19 cellular contexts compared by ENCODE assay signal in the genomic region with DNA sequence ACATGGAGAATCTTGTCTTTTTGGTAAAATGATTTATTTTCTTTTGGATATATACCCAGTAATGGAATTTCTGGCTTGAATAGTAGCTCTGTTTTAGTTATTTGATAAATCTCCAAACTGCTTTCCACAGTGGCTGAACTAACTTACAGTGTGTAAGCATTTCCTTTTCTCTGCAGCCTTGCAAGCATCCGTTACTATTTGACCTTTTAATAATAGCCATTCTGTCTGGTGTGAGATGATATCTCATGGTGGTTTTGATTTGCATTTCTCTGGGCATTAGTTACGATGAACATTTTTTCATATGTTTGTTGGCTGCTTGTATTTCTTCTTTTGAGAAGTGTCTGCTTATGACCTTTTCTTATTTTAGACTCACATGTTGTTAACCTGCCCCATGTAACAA.
"Had no signal": no experiment of that assay in that cellular context is flagged by ENCODE, and none has a peak within 500 bp of the region (broad histone marks: within the 10 kb centered on the region; RNA-seq: fewer than 3 reads in every experiment).

No MANE protein-coding gene starts in this region.

- DNase-seq: dermis blood vessel endothelial cell; dorsolateral prefrontal cortex; effector CD4-positive, alpha-beta T cell; effector memory CD4-positive, alpha-beta T cell; foreskin keratinocyte; gastrocnemius medialis; glutamatergic neuron; head of caudate nucleus; heart right ventricle; hippocampal formation; left cardiac atrium; left lung; left ventricle myocardium superior; lower lobe of right lung; mesendoderm; midbrain; naive thymus-derived CD4-positive, alpha-beta T cell had no signal

- H3K4me3 Mint-ChIP-seq: naive thymus-derived CD4-positive, alpha-beta T cell had no signal

- H3K36me3 ChIP-seq: esophagus muscularis mucosa, gastrocnemius medialis, heart right ventricle, left lung, lower lobe of right lung had no signal

- H3K4me1 ChIP-seq: esophagus muscularis mucosa, foreskin keratinocyte, gastrocnemius medialis, heart right ventricle, left lung, lower lobe of right lung had no signal

- H3K27me3 ChIP-seq: foreskin keratinocyte, gastrocnemius medialis had no signal

- H3K27ac Mint-ChIP-seq: naive thymus-derived CD4-positive, alpha-beta T cell had no signal

- H3K4me3 ChIP-seq: coronary artery, dorsolateral prefrontal cortex, esophagus muscularis mucosa, gastrocnemius medialis, heart right ventricle, left lung, lower lobe of right lung had no signal

- H3K9me3 ChIP-seq: esophagus muscularis mucosa, gastrocnemius medialis, heart right ventricle, left lung, lower lobe of right lung had no signal

- H3K27ac ChIP-seq: coronary artery, dorsolateral prefrontal cortex, esophagus muscularis mucosa, foreskin keratinocyte, gastrocnemius medialis, heart right ventricle, left lung, lower lobe of right lung had no signal

- H3K4me1 Mint-ChIP-seq: naive thymus-derived CD4-positive, alpha-beta T cell had no signal

- ATAC-seq: foreskin keratinocyte; gastrocnemius medialis; heart right ventricle; left cardiac atrium; left lung; left ventricle myocardium superior; lower lobe of right lung; naive thymus-derived CD4-positive, alpha-beta T cell had no signal
